Comparison of ENCODE assay signal across 20 cellular contexts in the genomic region with DNA sequence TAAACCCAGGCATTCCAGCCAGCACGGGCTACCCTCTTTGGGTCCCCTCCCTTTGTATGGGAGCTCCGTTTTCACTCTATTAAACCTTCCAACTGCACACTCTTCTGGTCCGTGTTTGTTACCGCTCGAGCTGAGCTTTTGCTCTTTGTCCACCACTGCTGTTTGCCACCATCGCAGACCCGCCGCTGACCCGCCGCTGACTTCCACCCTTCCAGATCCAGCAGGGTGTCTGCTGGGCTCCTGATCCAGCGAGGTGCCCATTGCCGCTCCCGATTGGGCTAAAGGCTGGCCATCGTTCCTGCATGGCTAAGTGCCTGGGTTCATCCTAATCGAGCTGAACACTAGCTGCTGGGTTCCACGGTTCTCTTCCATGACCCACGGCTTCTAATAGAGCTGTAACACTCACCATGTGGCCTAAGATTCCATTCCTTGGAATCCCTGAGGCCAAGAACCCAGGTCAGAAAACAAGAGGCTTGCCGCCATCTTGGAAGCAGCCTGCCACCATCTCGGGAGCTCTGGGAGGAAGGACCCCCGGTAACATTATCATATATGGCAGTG.
"Had no signal": no experiment of that assay in that cellular context is flagged by ENCODE, and none has a peak within 500 bp of the region (broad histone marks: within the 10 kb centered on the region; RNA-seq: fewer than 3 reads in every experiment).

No MANE protein-coding gene starts in this region.

- H3K27ac Mint-ChIP-seq: immature natural killer cell, mesothelial cell of epicardium had no signal

- H3K27me3 Mint-ChIP-seq: naive B cell had no signal

- DNase-seq: dermis blood vessel endothelial cell; dorsolateral prefrontal cortex; effector CD4-positive, alpha-beta T cell; effector memory CD4-positive, alpha-beta T cell; foreskin keratinocyte; heart left ventricle; hypothalamus; immature natural killer cell; islet precursor cell; kidney; kidney glomerular epithelial cell; left colon; left ventricle myocardium superior; lower lobe of right lung; mesenchymal stem cell; mucosa of descending colon; naive B cell had no signal

- H3K9me3 Mint-ChIP-seq: immature natural killer cell had no signal

- H3K4me3 Mint-ChIP-seq: immature natural killer cell, mesothelial cell of epicardium had no signal

- ATAC-seq: foreskin keratinocyte, gastroesophageal sphincter, heart left ventricle, left colon, left lung, left ventricle myocardium superior, lower lobe of right lung, mucosa of descending colon had no signal
